ENCODE assay signal across 27 cellular contexts in the genomic region with DNA sequence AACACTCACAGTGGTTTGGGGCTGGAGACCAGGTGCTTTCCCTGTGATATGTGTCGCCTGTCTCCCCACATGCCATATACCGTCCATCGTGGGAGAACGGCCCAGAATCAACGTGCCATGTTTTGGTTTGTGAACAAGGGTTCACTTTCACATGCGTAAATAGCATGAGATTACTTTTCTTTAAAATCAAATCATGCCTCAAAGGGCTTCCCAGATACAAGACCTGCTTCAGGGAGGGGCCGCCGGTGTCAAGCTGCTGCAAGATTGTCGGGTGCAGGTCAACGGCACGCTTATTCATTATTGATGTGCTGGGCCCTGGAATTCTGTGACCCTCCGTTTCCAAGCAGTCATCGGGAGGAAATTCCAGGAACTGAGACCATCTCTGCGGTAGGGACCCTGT.
DNase-seq lines count a peak whose midpoint lies in the region; ATAC-seq and TF ChIP-seq lines count a peak whose summit lies in the region.
"Had no signal": no experiment of that assay in that cellular context is flagged by ENCODE, and none has a peak within 500 bp of the region (broad histone marks: within the 10 kb centered on the region; RNA-seq: fewer than 3 reads in every experiment).

No MANE protein-coding gene starts in this region.

- no peaks in the 10 kb centered on the region for H3K27me3 ChIP-seq in osteoblast (ENCODE audit: insufficient read depth, low read length)
- H3K27me3 ChIP-seq: BE2C; BLaER1; BLaER1 treated with 17β-estradiol and CSF1 and Interleukin-3, amounts not matched to agents 10 nM and 100 nM had no signal

- no peak for TF ChIP-seq CTCF in osteoblast (IDR thresholded peaks at IDR 0.05; ENCODE audit: extremely low read depth, low read depth, low read length)

- H3K4me1 ChIP-seq in osteoblast (ENCODE audit: insufficient read depth, low read length): no peaks in the 10 kb centered on the region
- H3K4me1 ChIP-seq: A549; BE2C; BLaER1 treated with 17β-estradiol and CSF1 and Interleukin-3, amounts not matched to agents 10 nM and 100 nM; Caco-2 had no signal

- no peak overlapping the region for H3K27ac ChIP-seq in osteoblast (ENCODE audit: low read depth, low read length)
- H3K27ac ChIP-seq: 22Rv1; A549; BLaER1; BLaER1 treated with 17β-estradiol and CSF1 and Interleukin-3, amounts not matched to agents 10 nM and 100 nM; C4-2B had no signal

- H3K79me2 ChIP-seq in osteoblast (ENCODE audit: insufficient read depth, low read length): peaks cover 17% of the 10 kb centered on the region

- H3K4me2 ChIP-seq in osteoblast (ENCODE audit: insufficient read depth, low read length): no peak overlapping the region
- H3K4me2 ChIP-seq: A549; BLaER1; BLaER1 treated with 17β-estradiol and CSF1 and Interleukin-3, amounts not matched to agents 10 nM and 100 nM had no signal

- no peaks in the 10 kb centered on the region for H3K9me3 ChIP-seq in osteoblast (ENCODE audit: low read depth, low read length)
- H3K9me3 ChIP-seq: BE2C, Caco-2 had no signal

- peaks cover 81% of the 10 kb centered on the region for H3K36me3 ChIP-seq in osteoblast (ENCODE audit: insufficient read depth, low read length)
- H3K36me3 ChIP-seq: BLaER1; BLaER1 treated with 17β-estradiol and CSF1 and Interleukin-3, amounts not matched to agents 10 nM and 100 nM had no signal

- no peak overlapping the region for H2AFZ ChIP-seq in osteoblast (ENCODE audit: low read length)

- H3K4me3 ChIP-seq in osteoblast (ENCODE audit: insufficient read depth, low read length): no peak overlapping the region
- H3K4me3 ChIP-seq: A549; BLaER1; BLaER1 treated with 17β-estradiol and CSF1 and Interleukin-3, amounts not matched to agents 10 nM and 100 nM had no signal

- peak; percentile 35 for DNase-seq in osteoblast (ENCODE audit: insufficient read length, low spot score, missing footprints)
- DNase-seq: 8988T; ACHN; AML-193; BE2C; C1 segment of cervical spinal cord; Caco-2; Calu3; CD4-positive, alpha-beta memory T cell; CD4-positive, alpha-beta T cell; CD4-positive, CD25-positive, alpha-beta regulatory T cell; CD8-positive, alpha-beta memory T cell; CD8-positive, alpha-beta T cell; COR-L47; DMS 273 treated with DMSO at 0.1 percent for 48 hours; DMS153; DMS53; DMS79; DMS79 treated with DMSO at 0.1 percent for 48 hours; DND-41; EL had no signal

- ATAC-seq in GM18502 (IDR thresholded peaks at IDR 0.05; ENCODE audit: poor library complexity, unreplicated experiment): no peak
- ATAC-seq: A549; CD8-positive, alpha-beta T cell had no signal

- H4K20me1 ChIP-seq in osteoblast (ENCODE audit: insufficient read depth, low read length): peaks cover 4% of the 10 kb centered on the region
- H4K20me1 ChIP-seq: BLaER1; BLaER1 treated with 17β-estradiol and CSF1 and Interleukin-3, amounts not matched to agents 10 nM and 100 nM had no signal
